ENCODE assay signal across 10 cellular contexts in genomic region chr9:134644715-134645606, GRCh38. TPM values are rescaled to one million over a fixed set of nuclear protein-coding genes. Genes with fewer than 3 reads are reported as not detected.
DNase-seq lines count a peak whose midpoint lies in the region; ATAC-seq, FAIRE-seq and TF ChIP-seq lines count a peak whose summit lies in the region.
"Had no signal": no experiment of that assay in that cellular context is flagged by ENCODE, and none has a peak within 500 bp of the region (broad histone marks: within the 10 kb centered on the region; RNA-seq: fewer than 3 reads in every experiment).

No MANE protein-coding gene starts in this region.

- in situ Hi-C loops in astrocyte of the cerebellum (cut with HindIII; ENCODE audit: low sequenced_read_pairs): loop anchor here (5.0 kb wide), 1 partner anchor 97 kb away; no protein-coding TSS in a partner anchor

- H3K27me3 Mint-ChIP-seq in activated CD8-positive, alpha-beta T cell treated with anti-CD3 and anti-CD28 coated beads for 36 hours: peaks cover 15% of the 10 kb centered on the region
- peaks cover 34% of the 10 kb centered on the region for H3K27me3 Mint-ChIP-seq in progenitor cell of endocrine pancreas

- peak overlapping the region; percentile 49 for H3K4me3 ChIP-seq in astrocyte of the cerebellum (ENCODE audit: low read depth, low read length)
- H3K4me3 ChIP-seq in iPS-18a (ENCODE audit: low read length): peak overlapping the region; percentile 29
- no peak overlapping the region for H3K4me3 ChIP-seq in small intestine (ENCODE audit: low read depth in 1 of 2, low read length in 2 of 2)

- POLR2A ChIA-PET in activated CD8-positive, alpha-beta T cell treated with anti-CD3 and anti-CD28 coated beads for 36 hours (lab: Charles Lee): no interaction called here

- H3K27me3 ChIP-seq in iPS-18a (ENCODE audit: control insufficient read depth, insufficient read depth, low read length) (peaks cover 15% of the 10 kb centered on the region), small intestine (ENCODE audit: control insufficient read depth in 2 of 2, insufficient read depth in 2 of 2, low read length in 2 of 2) (peaks cover 5 to 7% of the 10 kb centered on the region in 2 donors)

- H3K4me1 Mint-ChIP-seq in activated CD8-positive, alpha-beta T cell treated with anti-CD3 and anti-CD28 coated beads for 36 hours (ENCODE audit: low read depth): no peaks in the 10 kb centered on the region
- H3K4me1 Mint-ChIP-seq in progenitor cell of endocrine pancreas (ENCODE audit: low read depth): peaks cover 8% of the 10 kb centered on the region
- H3K4me1 Mint-ChIP-seq: activated naive CD8-positive, alpha-beta T cell treated with anti-CD3 and anti-CD28 coated beads, Interleukin-2, amount 10 ng/mL, durations not matched to agents 7 days and 5 days had no signal

- no peak for TF ChIP-seq CTCF in astrocyte of the cerebellum (IDR thresholded peaks at IDR 0.05; ENCODE audit: low read depth, low read length, missing control alignments)
- TF ChIP-seq CTCF in activated CD8-positive, alpha-beta T cell treated with anti-CD3 and anti-CD28 coated beads for 36 hours (IDR thresholded peaks at IDR 0.05): no peak
- no peak for TF ChIP-seq CTCF in progenitor cell of endocrine pancreas (IDR thresholded peaks at IDR 0.05; ENCODE audit: unreplicated experiment)

- no peak for ATAC-seq in activated CD8-positive, alpha-beta T cell treated with anti-CD3 and anti-CD28 coated beads for 36 hours

- H3K36me3 ChIP-seq in iPS-18a (ENCODE audit: control insufficient read depth, low read depth, low read length) (no peaks in the 10 kb centered on the region), small intestine (ENCODE audit: control insufficient read depth in 2 of 2, insufficient read depth in 2 of 2, low read length in 2 of 2) (no peaks in the 10 kb centered on the region)

- H3K27ac ChIP-seq in iPS-18a (ENCODE audit: low read length) (no peak overlapping the region), small intestine (ENCODE audit: low read depth in 1 of 2, low read length in 1 of 2) (peak overlapping the region in 1 of 2 donors; percentile 8)

- CTCF ChIA-PET in activated CD8-positive, alpha-beta T cell treated with anti-CD3 and anti-CD28 coated beads for 36 hours (lab: Charles Lee): interaction anchor here (1.7 kb wide), 1 partner anchor 44 kb away, joined by 3 read pairs; no protein-coding TSS in a partner anchor

- H3K36me3 Mint-ChIP-seq in activated CD8-positive, alpha-beta T cell treated with anti-CD3 and anti-CD28 coated beads for 36 hours (ENCODE audit: low read depth): no peaks in the 10 kb centered on the region
- H3K36me3 Mint-ChIP-seq in progenitor cell of endocrine pancreas (ENCODE audit: insufficient read depth): no peaks in the 10 kb centered on the region
- H3K36me3 Mint-ChIP-seq: activated naive CD8-positive, alpha-beta T cell treated with anti-CD3 and anti-CD28 coated beads, Interleukin-2, amount 10 ng/mL, durations not matched to agents 7 days and 5 days had no signal

- intact Hi-C loops in activated CD8-positive, alpha-beta T cell treated with anti-CD3 and anti-CD28 coated beads for 36 hours (cut with micrococcal nuclease): no loop called here

- H3K9ac ChIP-seq in iPS-18a (ENCODE audit: low read length): no peak overlapping the region

- no peak overlapping the region for H3K27ac Mint-ChIP-seq in activated CD8-positive, alpha-beta T cell treated with anti-CD3 and anti-CD28 coated beads for 36 hours
- H3K27ac Mint-ChIP-seq in progenitor cell of endocrine pancreas: no peak overlapping the region
- H3K27ac Mint-ChIP-seq: activated naive CD8-positive, alpha-beta T cell treated with anti-CD3 and anti-CD28 coated beads, Interleukin-2, amount 10 ng/mL, durations not matched to agents 7 days and 5 days had no signal

- H3K9me3 ChIP-seq in iPS-18a (ENCODE audit: control insufficient read depth, low read depth, low read length) (no peaks in the 10 kb centered on the region), small intestine (ENCODE audit: control insufficient read depth, low read depth) (no peaks in the 10 kb centered on the region)

- no peaks in the 10 kb centered on the region for H3K9me3 Mint-ChIP-seq in activated CD8-positive, alpha-beta T cell treated with anti-CD3 and anti-CD28 coated beads for 36 hours
- H3K9me3 Mint-ChIP-seq in progenitor cell of endocrine pancreas (ENCODE audit: low read depth): no peaks in the 10 kb centered on the region
- H3K9me3 Mint-ChIP-seq: activated naive CD8-positive, alpha-beta T cell treated with anti-CD3 and anti-CD28 coated beads, Interleukin-2, amount 10 ng/mL, durations not matched to agents 7 days and 5 days had no signal

- WGBS in small intestine, 3 donors: 32 to 48% (median 47%) methylated on average over 20 to 22 of the region's 22 CpGs

- DNase-seq in H4 (ENCODE audit: low spot score) (peak; percentile 96), astrocyte of the cerebellum (ENCODE audit: low read depth) (peak; percentile 99), small intestine (peak; percentile 7), progenitor cell of endocrine pancreas (ENCODE audit: low spot score, unreplicated experiment) (no peak), islet precursor cell (no peak)
- DNase-seq in activated CD8-positive, alpha-beta T cell treated with anti-CD3 and anti-CD28 coated beads for 36 hours: no peak
- DNase-seq in stimulated activated naive CD4-positive, alpha-beta T cell (lab: John Stamatoyannopoulos, UW): no peak
- DNase-seq: activated naive CD8-positive, alpha-beta T cell treated with anti-CD3 and anti-CD28 coated beads, Interleukin-2, amount 10 ng/mL, durations not matched to agents 7 days and 5 days; NCI-H345 had no signal

- no peak overlapping the region for H3K4me3 Mint-ChIP-seq in activated CD8-positive, alpha-beta T cell treated with anti-CD3 and anti-CD28 coated beads for 36 hours
- H3K4me3 Mint-ChIP-seq in progenitor cell of endocrine pancreas (ENCODE audit: low read depth): no peak overlapping the region
- H3K4me3 Mint-ChIP-seq: activated naive CD8-positive, alpha-beta T cell treated with anti-CD3 and anti-CD28 coated beads, Interleukin-2, amount 10 ng/mL, durations not matched to agents 7 days and 5 days had no signal

- FAIRE-seq in small intestine (lab: Jason Lieb, UNC): no peak

- peaks cover 27% of the 10 kb centered on the region for H3K4me1 ChIP-seq in iPS-18a (ENCODE audit: control insufficient read depth, low read depth, low read length)
- H3K4me1 ChIP-seq in small intestine (ENCODE audit: control insufficient read depth in 2 of 2, insufficient read depth in 1 of 2, low read depth in 1 of 2, low read length in 1 of 2): no peaks in the 10 kb centered on the region

RNA-seq across cellular contexts. Expression of gene COL5A1, which starts 3.4 kb away (rescaled TPM):
- total RNA-seq in H4 (2014; rRNA removed; shearing (Covaris generic)): 26.8 and 32.1 TPM in 2 replicates
- 1 to 10 TPM in 2 of 3 donors, under 1 TPM in 1; 0.22 to 9.5 (median 1.4) TPM for polyA plus RNA-seq in small intestine
- under 1 TPM; 0.29 to 0.34 TPM for total RNA-seq in activated CD8-positive, alpha-beta T cell treated with anti-CD3 and anti-CD28 coated beads for 36 hours
- total RNA-seq in progenitor cell of endocrine pancreas: 19.8 and 21.5 TPM in 2 replicates

Comparison
In these comparisons a context has a peak if more than half of its experiments do, and no peak if none do; other contexts are left out.
1. DNase-seq: peak in H4 (single experiment), astrocyte of the cerebellum (single experiment) and small intestine (single experiment); none in activated CD8-positive, alpha-beta T cell treated with anti-CD3 and anti-CD28 coated beads for 36 hours (single experiment), stimulated activated naive CD4-positive, alpha-beta T cell (0 of 6), progenitor cell of endocrine pancreas (single experiment) and islet precursor cell (single experiment).
2. H3K4me3 ChIP-seq: peak in astrocyte of the cerebellum (single experiment) and iPS-18a (single experiment); none in small intestine (0 of 2).
3. RNA of gene COL5A1, which starts 3.4 kb away (total RNA-seq): 26.8 to 32.1 TPM in H4 and 19.8 to 21.5 TPM in progenitor cell of endocrine pancreas; 0.29 to 0.34 TPM in activated CD8-positive, alpha-beta T cell treated with anti-CD3 and anti-CD28 coated beads for 36 hours; every median in the first group is over 10 times any median in the second.